Comparison of ENCODE assay signal across 8 cellular contexts in the genomic region with DNA sequence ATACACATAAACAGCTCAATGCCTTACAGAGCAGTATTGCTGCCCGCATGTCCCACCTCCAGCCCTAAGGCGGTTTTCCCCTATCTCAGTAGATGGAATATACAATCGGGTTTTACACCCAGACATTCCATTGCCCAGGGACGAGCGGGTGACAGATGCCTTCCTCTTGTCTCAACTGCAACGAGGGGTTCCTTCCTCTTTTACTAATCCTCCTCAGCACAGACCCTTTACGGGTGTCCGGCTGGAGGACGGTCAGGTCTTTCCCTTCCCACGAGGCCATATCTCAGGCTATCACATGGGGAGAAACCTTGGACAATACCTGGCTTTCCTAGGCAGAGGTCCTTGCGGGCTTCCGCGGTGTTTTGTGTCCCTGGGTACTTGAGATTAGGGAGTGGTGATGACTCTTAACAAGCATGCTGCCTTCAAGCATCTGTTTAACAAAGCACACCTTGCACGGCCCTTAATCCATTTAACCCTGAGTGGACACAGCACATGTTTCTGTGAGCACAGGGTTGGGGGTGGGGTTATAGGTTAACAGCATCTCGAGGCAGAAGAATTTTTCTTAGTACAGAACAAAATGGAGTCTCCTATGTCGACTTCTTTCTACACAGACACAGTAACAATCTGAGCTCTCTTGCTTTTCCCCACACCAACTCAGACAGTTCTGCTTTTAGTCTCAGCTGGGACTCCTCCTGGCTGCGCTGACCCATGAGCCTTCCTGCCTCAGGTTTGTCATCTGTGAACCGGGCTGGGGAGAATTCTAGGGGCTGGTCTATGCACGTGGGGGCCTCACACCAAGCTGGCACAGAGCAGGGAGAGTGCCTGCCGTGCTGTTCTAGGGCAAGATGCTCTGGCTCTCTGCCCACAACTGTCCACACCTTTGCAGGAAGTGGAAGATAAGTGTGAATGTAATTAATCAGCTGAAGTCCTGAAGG.
DNase-seq lines count a peak whose midpoint lies in the region; ATAC-seq lines count a peak whose summit lies in the region.
"Not testable (repeated sequence)": the region's sequence is repeated elsewhere in the genome, so short reads cannot be mapped to it uniquely, and the experiment has no call there.

No MANE protein-coding gene starts in this region.

- not testable (repeated sequence) for H3K36me3 Mint-ChIP-seq in effector memory CD8-positive, alpha-beta T cell (ENCODE audit: insufficient read depth)

- H3K27me3 ChIP-seq in HUES6 (ENCODE audit: control insufficient read depth, insufficient read depth, low read length); NT2/D1 (ENCODE audit: insufficient read depth, insufficient read length): not testable (repeated sequence)

- not testable (repeated sequence) for H3K27me3 Mint-ChIP-seq in effector memory CD8-positive, alpha-beta T cell

- H3K36me3 ChIP-seq in HUES6 (ENCODE audit: control insufficient read depth, insufficient read depth, low read length); NT2/D1 (ENCODE audit: insufficient read depth, insufficient read length, low read length): not testable (repeated sequence)

- not testable (repeated sequence) for H3K9me3 ChIP-seq in HUES6 (ENCODE audit: control insufficient read depth, insufficient read depth, low read depth, low read length); NT2/D1 (ENCODE audit: insufficient read depth, low read length)

- H3K9ac ChIP-seq in HUES6 (ENCODE audit: low read length) (peak overlapping the region; percentile 48), NT2/D1 (ENCODE audit: insufficient read length, low read depth) (peak overlapping the region; percentile 10)

- H3K4me3 ChIP-seq in HUES6 (ENCODE audit: low read depth, low read length); NT2/D1 (ENCODE audit: insufficient read length, low read depth): not testable (repeated sequence)

- H3K4me3 Mint-ChIP-seq in effector memory CD8-positive, alpha-beta T cell = peak overlapping the region in 1 of 2 donors; percentile 38

- DNase-seq in CD1c-positive myeloid dendritic cell (ENCODE audit: extremely low spot score) = peak; percentile 52
- peak; percentile 10 for DNase-seq in NCI-H2029 (lab: John Stamatoyannopoulos, UW)
- not testable (repeated sequence) for DNase-seq in NT2/D1 (ENCODE audit: low read depth, low spot score); effector memory CD8-positive, alpha-beta T cell
- peak; percentile 38 for DNase-seq in UCSD-AML1 (lab: John Stamatoyannopoulos, UW; ENCODE audit: unreplicated experiment)
- peak; percentile 57 for DNase-seq in medulla oblongata (ENCODE audit: extremely low spot score)
- DNase-seq in pons (ENCODE audit: low spot score) = peak; percentile 37

- peaks cover 17 to 19% of the 10 kb centered on the region in 2 donors for H3K4me1 Mint-ChIP-seq in effector memory CD8-positive, alpha-beta T cell (ENCODE audit: low read depth in 2 of 2)

- H3K9me3 Mint-ChIP-seq in effector memory CD8-positive, alpha-beta T cell = not testable (repeated sequence)

- not testable (repeated sequence) for H3K27ac ChIP-seq in HUES6 (ENCODE audit: low read depth, low read length)

- peaks cover 49% of the 10 kb centered on the region for H3K4me1 ChIP-seq in HUES6 (ENCODE audit: control insufficient read depth, insufficient read depth, low read length)
- peaks cover 12% of the 10 kb centered on the region for H3K4me1 ChIP-seq in NT2/D1 (ENCODE audit: insufficient read depth, insufficient read length)

- ATAC-seq in effector memory CD8-positive, alpha-beta T cell (replicated peaks) = peak; percentile 69

- H3K27ac Mint-ChIP-seq in effector memory CD8-positive, alpha-beta T cell = peak overlapping the region; percentile 49
